ENCODE assay signal across 25 cellular contexts in the genomic region with DNA sequence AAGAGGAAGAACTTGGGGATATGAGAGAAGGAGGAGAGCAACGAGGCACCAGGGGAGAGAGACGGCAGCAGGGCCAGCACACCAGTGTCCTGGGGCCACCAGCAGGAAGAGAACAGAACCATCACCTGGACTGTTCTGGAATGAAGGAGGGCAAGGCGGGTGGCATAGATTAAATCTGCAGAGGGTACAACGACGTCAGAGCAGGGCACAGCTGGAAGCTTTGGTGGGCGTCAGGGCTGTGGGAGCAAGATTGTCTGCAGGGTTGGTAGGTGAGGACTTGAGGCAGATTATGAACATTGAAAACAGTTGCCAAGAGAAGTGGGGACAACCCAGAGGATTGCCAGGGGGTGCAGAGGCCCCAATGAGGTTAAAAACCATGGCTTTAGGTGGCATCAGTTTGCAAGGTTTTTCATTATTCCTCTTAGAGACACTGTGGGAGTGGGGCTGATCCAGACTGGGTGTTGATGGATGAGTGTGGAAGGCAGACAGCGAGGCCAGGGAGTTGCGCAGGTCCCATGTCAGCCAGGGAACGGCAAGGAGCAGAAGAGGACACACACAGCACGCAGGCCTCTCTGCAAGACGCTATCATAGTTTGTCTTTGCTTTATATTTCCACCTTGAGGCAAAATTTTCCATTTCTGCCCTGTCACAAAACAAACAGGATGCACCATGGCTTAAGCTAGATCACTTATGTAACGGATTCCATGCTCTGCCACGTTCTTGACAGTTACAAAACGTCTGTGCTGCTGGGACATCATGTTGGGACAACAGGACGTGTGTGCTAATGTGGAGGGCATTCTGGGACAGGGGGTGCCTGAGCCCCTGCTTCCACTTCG. TPM values are rescaled to one million over a fixed set of nuclear protein-coding genes. Genes with fewer than 3 reads are reported as not detected.
A peak's percentile ranks its signal among the peaks of the same experiment; 100 is the strongest.
DNase-seq lines count a peak whose midpoint lies in the region; ATAC-seq, FAIRE-seq and TF ChIP-seq lines count a peak whose summit lies in the region.
"Had no signal": no experiment of that assay in that cellular context is flagged by ENCODE, and none has a peak within 500 bp of the region (broad histone marks: within the 10 kb centered on the region; RNA-seq: fewer than 3 reads in every experiment).

No MANE protein-coding gene starts in this region.

- peak; percentile 11 for FAIRE-seq in K562 (lab: Jason Lieb, UNC)
- FAIRE-seq: A204.1, GM12892 had no signal

- H2AFZ ChIP-seq in K562 (ENCODE audit: low read depth, low read length) = no peak overlapping the region

- no peaks in the 10 kb centered on the region for H4K20me1 ChIP-seq in K562 (replicated peaks; ENCODE audit: control insufficient read depth, insufficient read depth, low read length)

- no peak overlapping the region for H3K27ac ChIP-seq in K562 (ENCODE audit: extremely low read depth, low read depth, low read length)
- H3K27ac ChIP-seq: C4-2B, Peyer's patch had no signal

- no peaks in the 10 kb centered on the region for H3K9me3 ChIP-seq in K562 (replicated peaks; ENCODE audit: control insufficient read depth, insufficient read depth, low read depth, low read length)
- H3K9me3 ChIP-seq: Peyer's patch had no signal

- WGBS in K562 (ENCODE audit: insufficient coverage, low coverage, missing lambda C conversion rate) = 5% methylated on average over 16 of the region's 16 CpGs

- TF ChIP-seq RAD21 in K562 (CRISPR knock-in tag; conservative IDR thresholded peaks at IDR 0.05 in 1 of 2, IDR thresholded peaks at IDR 0.05 in 1 of 2) = no peak

- peak; percentile 47 for DNase-seq in activated effector memory CD4-positive, alpha-beta T cell treated with anti-CD3 and anti-CD28 coated beads, Interleukin-2, amount 50 U/mL, for 16 hours
- no peak for DNase-seq in activated effector memory CD4-positive, alpha-beta T cell treated with Interleukin-2 at 50 U/mL for 16 hours
- DNase-seq in K562 (ENCODE audit: extremely low read depth in 1 of 4, low spot score in 3 of 4) (no peak), islet precursor cell (peak; percentile 51), superior temporal gyrus (ENCODE audit: extremely low spot score) (peak; percentile 74), middle frontal gyrus (ENCODE audit: extremely low spot score, low spot score) (no peak), putamen (ENCODE audit: low spot score) (no peak)
- DNase-seq: COR-L47, DMS153, GOT3, HFFc6, NCI-H1105 treated with DMSO at 0.1 percent for 48 hours, NCI-H1694 treated with DMSO at 0.1 percent for 48 hours, NCI-H2107, NCI-H2227 treated with DMSO at 0.1 percent for 48 hours, NCI-H524, Peyer's patch, SHP77 had no signal

- H3K4me2 ChIP-seq in K562 (ENCODE audit: insufficient read depth, low read length) = no peak overlapping the region

- no peak for TF ChIP-seq EP300 in K562 (IDR thresholded peaks at IDR 0.05; ENCODE audit: low read length)

- H3K4me3 ChIP-seq in K562 = no peak overlapping the region
- H3K4me3 ChIP-seq: Peyer's patch had no signal

- no peak for TF ChIP-seq POLR2A in K562 (conservative IDR thresholded peaks at IDR 0.05)

- in situ Hi-C loops in K562 (cut with MboI) = no loop called here

- H3K9me1 ChIP-seq in K562 (ENCODE audit: control insufficient read depth, insufficient read depth, low read length) = no peaks in the 10 kb centered on the region

- POLR2A ChIA-PET in K562 (lab: Yijun Ruan, JAX) = interaction anchor here (0.9 kb wide), 1 partner anchor 10 kb away, joined by 3 read pairs; no protein-coding TSS in a partner anchor

- no peaks in the 10 kb centered on the region for H3K79me2 ChIP-seq in K562 (ENCODE audit: control insufficient read depth, insufficient read depth, low read length)

- no TSS peak for BruUV-seq in K562 (replicated peaks; lab: Mats Ljungman, UMichigan)

- no peak for TF ChIP-seq CTCF in K562 (IDR thresholded peaks at IDR 0.05 in 2 of 3, conservative IDR thresholded peaks at IDR 0.05 in 1 of 3; ENCODE audit: insufficient read depth in 2 of 3, low read depth in 1 of 3, low read length in 3 of 3)

- no peak overlapping the region for H3K9ac ChIP-seq in K562 (ENCODE audit: insufficient read depth in 1 of 2, low read depth in 2 of 2, low read length in 2 of 2)

- ATAC-seq in K562 (peak; percentile 52), GM18861 (IDR thresholded peaks at IDR 0.05; ENCODE audit: unreplicated experiment) (no peak)

- H3K27me3 ChIP-seq in K562 (ENCODE audit: control insufficient read depth in 2 of 2, insufficient read depth in 2 of 2, low read length in 2 of 2) = peaks cover 36 to 63% of the 10 kb centered on the region in 2 experiments
- H3K27me3 ChIP-seq: Peyer's patch had no signal

- H3K4me1 ChIP-seq in K562 (replicated peaks in 1 of 2; ENCODE audit: control insufficient read depth in 2 of 2, insufficient read depth in 2 of 2, low read length in 2 of 2) = no peaks in the 10 kb centered on the region
- H3K4me1 ChIP-seq: Peyer's patch had no signal

- CTCF ChIA-PET in K562 (lab: Yijun Ruan, JAX; ENCODE audit: low intra/inter-chr PET ratio) = no interaction called here

- intact Hi-C loops in K562 (cut with micrococcal nuclease) = no loop called here

- H3K36me3 ChIP-seq in K562 (ENCODE audit: control insufficient read depth, insufficient read depth, low read length) = no peaks in the 10 kb centered on the region
- H3K36me3 ChIP-seq: Peyer's patch had no signal

TF ChIP-seq in K562, 482 proteins besides CTCF, POLR2A, EP300 and RAD21:
- no peak for TF ChIP-seq MED1 (CRISPR knock-in tag; IDR thresholded peaks at IDR 0.05; ENCODE audit: borderline replicate concordance)
- TF ChIP-seq DNMT1 (IDR thresholded peaks at IDR 0.05) = no peak
- no peak for TF ChIP-seq SETDB1 (IDR thresholded peaks at IDR 0.05; ENCODE audit: low read length)
- TF ChIP-seq ZNF507 (tag; conservative IDR thresholded peaks at IDR 0.05) = no peak
- no peak for TF ChIP-seq HMGN3 (IDR thresholded peaks at IDR 0.05; ENCODE audit: borderline replicate concordance, extremely low read depth, insufficient read length, low read depth, low read length)
- TF ChIP-seq NRF1 (conservative IDR thresholded peaks at IDR 0.05 in 1 of 2, IDR thresholded peaks at IDR 0.05 in 1 of 2) = peak in 1 of 2 experiments; percentile 29; a peak in 1 of 4 replicates
- TF ChIP-seq, protein P1, sequence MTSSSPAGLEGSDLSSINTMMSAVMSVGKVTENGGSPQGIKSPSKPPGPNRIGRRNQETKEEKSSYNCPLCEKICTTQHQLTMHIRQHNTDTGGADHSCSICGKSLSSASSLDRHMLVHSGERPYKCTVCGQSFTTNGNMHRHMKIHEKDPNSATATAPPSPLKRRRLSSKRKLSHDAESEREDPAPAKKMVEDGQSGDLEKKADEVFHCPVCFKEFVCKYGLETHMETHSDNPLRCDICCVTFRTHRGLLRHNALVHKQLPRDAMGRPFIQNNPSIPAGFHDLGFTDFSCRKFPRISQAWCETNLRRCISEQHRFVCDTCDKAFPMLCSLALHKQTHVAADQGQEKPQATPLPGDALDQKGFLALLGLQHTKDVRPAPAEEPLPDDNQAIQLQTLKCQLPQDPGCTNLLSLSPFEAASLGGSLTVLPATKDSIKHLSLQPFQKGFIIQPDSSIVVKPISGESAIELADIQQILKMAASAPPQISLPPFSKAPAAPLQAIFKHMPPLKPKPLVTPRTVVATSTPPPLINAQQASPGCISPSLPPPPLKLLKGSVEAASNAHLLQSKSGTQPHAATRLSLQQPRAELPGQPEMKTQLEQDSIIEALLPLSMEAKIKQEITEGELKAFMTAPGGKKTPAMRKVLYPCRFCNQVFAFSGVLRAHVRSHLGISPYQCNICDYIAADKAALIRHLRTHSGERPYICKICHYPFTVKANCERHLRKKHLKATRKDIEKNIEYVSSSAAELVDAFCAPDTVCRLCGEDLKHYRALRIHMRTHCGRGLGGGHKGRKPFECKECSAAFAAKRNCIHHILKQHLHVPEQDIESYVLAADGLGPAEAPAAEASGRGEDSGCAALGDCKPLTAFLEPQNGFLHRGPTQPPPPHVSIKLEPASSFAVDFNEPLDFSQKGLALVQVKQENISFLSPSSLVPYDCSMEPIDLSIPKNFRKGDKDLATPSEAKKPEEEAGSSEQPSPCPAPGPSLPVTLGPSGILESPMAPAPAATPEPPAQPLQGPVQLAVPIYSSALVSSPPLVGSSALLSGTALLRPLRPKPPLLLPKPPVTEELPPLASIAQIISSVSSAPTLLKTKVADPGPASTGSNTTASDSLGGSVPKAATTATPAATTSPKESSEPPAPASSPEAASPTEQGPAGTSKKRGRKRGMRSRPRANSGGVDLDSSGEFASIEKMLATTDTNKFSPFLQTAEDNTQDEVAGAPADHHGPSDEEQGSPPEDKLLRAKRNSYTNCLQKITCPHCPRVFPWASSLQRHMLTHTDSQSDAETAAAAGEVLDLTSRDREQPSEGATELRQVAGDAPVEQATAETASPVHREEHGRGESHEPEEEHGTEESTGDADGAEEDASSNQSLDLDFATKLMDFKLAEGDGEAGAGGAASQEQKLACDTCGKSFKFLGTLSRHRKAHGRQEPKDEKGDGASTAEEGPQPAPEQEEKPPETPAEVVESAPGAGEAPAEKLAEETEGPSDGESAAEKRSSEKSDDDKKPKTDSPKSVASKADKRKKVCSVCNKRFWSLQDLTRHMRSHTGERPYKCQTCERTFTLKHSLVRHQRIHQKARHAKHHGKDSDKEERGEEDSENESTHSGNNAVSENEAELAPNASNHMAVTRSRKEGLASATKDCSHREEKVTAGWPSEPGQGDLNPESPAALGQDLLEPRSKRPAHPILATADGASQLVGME (CRISPR knock-in tag; IDR thresholded peaks at IDR 0.05) = no peak
- TF ChIP-seq POLR2B (IDR thresholded peaks at IDR 0.05; ENCODE audit: low read depth, partially characterized antibody) = no peak
- TF ChIP-seq EZH2 (IDR thresholded peaks at IDR 0.05; ENCODE audit: borderline replicate concordance, low read depth, low read length) = peak; percentile 86; the same call in 1 of the 2 replicates
TF ChIP-seq in K562: peak in this region for 2.

RNA-seq across cellular contexts. Expression of gene LEP, which starts 52.5 kb away (rescaled TPM):
- total RNA-seq in K562 (2011; cell fraction: chromatin; rRNA removed; ENCODE audit: low replicate concordance) = not detected in 2 replicates
- total RNA-seq in K562 (2011; cell fraction: nucleolus; rRNA removed) = not detected in 2 replicates
- not detected in 2 replicates for total RNA-seq in K562 (2011; cell fraction: nucleoplasm; rRNA removed)
- not detected in 2 replicates for total RNA-seq in K562 (2014; rRNA removed)
- total RNA-seq in K562 (2014; rRNA removed; fragmentation: Illumina TruSeq; extraction: Trizol) = not detected in 2 replicates
- total RNA-seq in K562 (2015; rRNA removed; fragmentation: Illumina TruSeq; extraction: Trizol) = not detected in 2 replicates
- not detected in 2 replicates for total RNA-seq in K562 (2021)
- not detected in 2 replicates for polyA plus RNA-seq in K562 (2011; rRNA removed)
- polyA plus RNA-seq in K562 (2011; cell fraction: cytosol; rRNA removed) = not detected in 2 replicates
- polyA plus RNA-seq in K562 (2011; cell fraction: nucleus; rRNA removed) = not detected in 2 replicates
- 0.04 and 0.06 TPM in 2 replicates for polyA plus RNA-seq in K562 (2012)
- not detected in 2 replicates for polyA plus RNA-seq in K562 (2014; fragmentation: Illumina TruSeq; extraction: Trizol)
- not detected for polyA plus RNA-seq in K562 (2014; fragmentation: Nextera tagmentation; extraction: Ambion mirVana)
- polyA plus RNA-seq in K562 (2014; rRNA removed) = not detected in 2 replicates
- polyA minus RNA-seq in K562 (2011; rRNA and poly(A)+ RNA removed) = not detected in 2 replicates
- polyA minus RNA-seq in K562 (2011; cell fraction: cytosol; rRNA and poly(A)+ RNA removed) = not detected in 2 replicates
- polyA minus RNA-seq in K562 (2011; cell fraction: nucleus; rRNA and poly(A)+ RNA removed) = not detected in 2 replicates
- total RNA-seq: HFFc6, HT1080, LHCN-M2 had no signal
- polyA plus RNA-seq: IgD-negative memory B cell had no signal

Comparison
In these comparisons a context has a peak if more than half of its experiments do, and no peak if none do; other contexts are left out.
1. DNase-seq: peak in activated effector memory CD4-positive, alpha-beta T cell treated with anti-CD3 and anti-CD28 coated beads, Interleukin-2, amount 50 U/mL, for 16 hours (single experiment), islet precursor cell (single experiment) and superior temporal gyrus (single experiment); none in activated effector memory CD4-positive, alpha-beta T cell treated with Interleukin-2 at 50 U/mL for 16 hours (single experiment), K562 (0 of 4), middle frontal gyrus (single experiment) and putamen (single experiment).